Comparison of ENCODE assay signal across 18 cellular contexts in genomic region chr1:214067853-214068703, GRCh38.
"Had no signal": no experiment of that assay in that cellular context is flagged by ENCODE, and none has a peak within 500 bp of the region (broad histone marks: within the 10 kb centered on the region; RNA-seq: fewer than 3 reads in every experiment).

No MANE protein-coding gene starts in this region.

- H3K36me3 ChIP-seq: esophagus squamous epithelium, gastroesophageal sphincter, sigmoid colon, tibial nerve had no signal

- H3K27ac ChIP-seq: esophagus squamous epithelium, gastroesophageal sphincter, sigmoid colon, skin epidermis, testis, tibial nerve had no signal

- H3K27me3 ChIP-seq: esophagus squamous epithelium, sigmoid colon, testis, tibial nerve had no signal

- DNase-seq: esophagus squamous epithelium; foreskin fibroblast; immature natural killer cell; left ventricle myocardium superior; mesendoderm; naive B cell; sigmoid colon; stimulated activated CD4-positive, alpha-beta T cell treated with anti-CD3 and anti-CD28 coated beads, Interleukin-2, amount 100 ng/mL, for 24 hours; stimulated activated CD4-positive, alpha-beta T cell treated with anti-CD3 and anti-CD28 coated beads, Interleukin-4, amount 100 ng/mL, for 4 hours; stimulated activated naive B cell treated with anti-CD40 and anti-IgM and Interleukin-4, amounts not matched to agents 10 μg/mL and 1 μg/mL and 100 μg/mL, for 72 hours; stimulated activated naive CD8-positive, alpha-beta T cell treated with anti-CD3 and anti-CD28 coated beads, Interleukin-15, amount 100 ng/mL, for 72 hours; testis had no signal

- H3K4me1 ChIP-seq: esophagus squamous epithelium, gastroesophageal sphincter, sigmoid colon, testis, tibial nerve had no signal

- H3K4me3 ChIP-seq: esophagus squamous epithelium, gastroesophageal sphincter, sigmoid colon, skin epidermis, testis, tibial nerve had no signal

- ATAC-seq: gastroesophageal sphincter; left ventricle myocardium superior; stimulated activated naive B cell treated with anti-CD40 and anti-IgM and Interleukin-4, amounts not matched to agents 10 μg/mL and 1 μg/mL and 100 μg/mL, for 72 hours; stimulated activated naive CD8-positive, alpha-beta T cell treated with anti-CD3 and anti-CD28 coated beads, Interleukin-15, amount 100 ng/mL, for 72 hours had no signal

- FAIRE-seq: colon, keratinocyte, urothelium cell line had no signal

- H3K9me3 ChIP-seq: esophagus squamous epithelium, gastroesophageal sphincter, sigmoid colon, testis, tibial nerve had no signal
